20 cellular contexts compared by ENCODE assay signal in genomic region chr13:113061796-113062425, GRCh38. TPM values are rescaled to one million over a fixed set of nuclear protein-coding genes. Genes with fewer than 3 reads are reported as not detected.
DNase-seq lines count a peak whose midpoint lies in the region; ATAC-seq and TF ChIP-seq lines count a peak whose summit lies in the region.
"Had no signal": no experiment of that assay in that cellular context is flagged by ENCODE, and none has a peak within 500 bp of the region (broad histone marks: within the 10 kb centered on the region; RNA-seq: fewer than 3 reads in every experiment).

No MANE protein-coding gene starts in this region.

- no peaks in the 10 kb centered on the region for H3K4me1 ChIP-seq in upper lobe of right lung
- H3K4me1 ChIP-seq in upper lobe of left lung: no peaks in the 10 kb centered on the region

- H3K36me3 ChIP-seq in upper lobe of right lung: no peaks in the 10 kb centered on the region
- peaks cover 0 to 43% (median 10%) of the 10 kb centered on the region in 4 donors for H3K36me3 ChIP-seq in upper lobe of left lung
- H3K36me3 ChIP-seq: SJSA1 had no signal

- H3K4me1 Mint-ChIP-seq in HFFc6 (ENCODE audit: low read depth): peaks cover 7% of the 10 kb centered on the region
- H3K4me1 Mint-ChIP-seq: B cell had no signal

- no peak for ATAC-seq in upper lobe of right lung
- ATAC-seq in upper lobe of left lung (ENCODE audit: low FRiP score in 2 of 2): no peak
- no peak for ATAC-seq in HG03457 (IDR thresholded peaks at IDR 0.05; ENCODE audit: unreplicated experiment)
- ATAC-seq: HCT116 had no signal

- intact Hi-C loops in upper lobe of right lung (cut with DNase I): no loop called here

- TF ChIP-seq CTCF in NB4 (IDR thresholded peaks at IDR 0.05; ENCODE audit: low read depth, low read length): no peak
- TF ChIP-seq CTCF in upper lobe of right lung (IDR thresholded peaks at IDR 0.05): no peak
- no peak for TF ChIP-seq CTCF in upper lobe of left lung (IDR thresholded peaks at IDR 0.05)
- no peak for TF ChIP-seq CTCF in HFFc6 (IDR thresholded peaks at IDR 0.05)

- H3K27ac ChIP-seq in cingulate gyrus (ENCODE audit: low read depth, low read length): peak overlapping the region; percentile 60
- H3K27ac ChIP-seq in upper lobe of right lung: no peak overlapping the region
- H3K27ac ChIP-seq in upper lobe of left lung: no peak overlapping the region
- H3K27ac ChIP-seq: GM23248, SJSA1 had no signal

- no peaks in the 10 kb centered on the region for H3K36me3 Mint-ChIP-seq in HFFc6 (ENCODE audit: low read depth)

- no peak overlapping the region for H3K27ac Mint-ChIP-seq in HFFc6
- H3K27ac Mint-ChIP-seq: B cell; CD4-positive, alpha-beta T cell had no signal

- H3K9me3 Mint-ChIP-seq in HFFc6: no peaks in the 10 kb centered on the region; the same call in 1 of the 2 replicates
- H3K9me3 Mint-ChIP-seq: CD4-positive, alpha-beta T cell had no signal

- H3K9me3 ChIP-seq in upper lobe of right lung (no peaks in the 10 kb centered on the region), upper lobe of left lung (no peaks in the 10 kb centered on the region)
- H3K9me3 ChIP-seq: SJSA1 had no signal

- no peaks in the 10 kb centered on the region for H3K27me3 ChIP-seq in upper lobe of right lung
- H3K27me3 ChIP-seq in upper lobe of left lung: no peaks in the 10 kb centered on the region

- WGBS in upper lobe of left lung, 2 donors: 82 to 88% methylated on average over 10 to 12 of the region's 14 CpGs

- H3K4me3 ChIP-seq in NB4 (ENCODE audit: low read depth, low read length) (no peak overlapping the region), upper lobe of right lung (no peak overlapping the region), upper lobe of left lung (no peak overlapping the region)
- H3K4me3 ChIP-seq: GM23248, SJSA1 had no signal

- no peak for TF ChIP-seq EP300 in upper lobe of left lung (IDR thresholded peaks at IDR 0.05)

- no peak overlapping the region for H3K4me3 Mint-ChIP-seq in HFFc6
- H3K4me3 Mint-ChIP-seq: B cell; CD4-positive, alpha-beta T cell had no signal

- TF ChIP-seq POLR2A in NB4 (IDR thresholded peaks at IDR 0.05; ENCODE audit: extremely low read depth, insufficient read length) (no peak), upper lobe of left lung (IDR thresholded peaks at IDR 0.05) (no peak)

- peak; percentile 49 for DNase-seq in NB4 (ENCODE audit: low read depth)
- peak; percentile 40 for DNase-seq in occipital lobe (lab: John Stamatoyannopoulos, UW)
- DNase-seq in upper lobe of right lung: peak; percentile 29
- DNase-seq in upper lobe of left lung: no peak
- no peak for DNase-seq in HFFc6
- DNase-seq: ACHN; Calu3; CD4-positive, alpha-beta T cell; DMS53; GM23248; NCI-H187 treated with DMSO at 0.1 percent for 48 hours; NCI-H446; NCI-H69; OCI-M1; RPMI8226 had no signal

- H3K27me3 Mint-ChIP-seq in HFFc6 (ENCODE audit: insufficient read depth): peaks cover 15% of the 10 kb centered on the region
- H3K27me3 Mint-ChIP-seq: B cell; CD4-positive, alpha-beta T cell had no signal

RNA-seq across cellular contexts. Expression of gene F7, which starts 43.7 kb away (rescaled TPM):
- total RNA-seq in occipital lobe (0.16 TPM), upper lobe of right lung (0.61 TPM), upper lobe of left lung (under 1 TPM in 1 of 6 donors, not detected in 5; 0.20 TPM)
- total RNA-seq in HFFc6 (2021; fragmentation: NEBNext Ultra II Directional; extraction: Animal tissue kit (Norgen Biotek cat#: 25700)): not detected
- total RNA-seq: B cell; Calu3; CD4-positive, alpha-beta T cell; GM23248; SJSA1 had no signal

Comparison
In these comparisons a context has a peak if more than half of its experiments do, and no peak if none do; other contexts are left out.
1. DNase-seq: peak in NB4 (single experiment), occipital lobe (single experiment) and upper lobe of right lung (single experiment); none in upper lobe of left lung (0 of 2) and HFFc6 (single experiment).